Comparison of ENCODE assay signal across 8 cellular contexts in the genomic region with DNA sequence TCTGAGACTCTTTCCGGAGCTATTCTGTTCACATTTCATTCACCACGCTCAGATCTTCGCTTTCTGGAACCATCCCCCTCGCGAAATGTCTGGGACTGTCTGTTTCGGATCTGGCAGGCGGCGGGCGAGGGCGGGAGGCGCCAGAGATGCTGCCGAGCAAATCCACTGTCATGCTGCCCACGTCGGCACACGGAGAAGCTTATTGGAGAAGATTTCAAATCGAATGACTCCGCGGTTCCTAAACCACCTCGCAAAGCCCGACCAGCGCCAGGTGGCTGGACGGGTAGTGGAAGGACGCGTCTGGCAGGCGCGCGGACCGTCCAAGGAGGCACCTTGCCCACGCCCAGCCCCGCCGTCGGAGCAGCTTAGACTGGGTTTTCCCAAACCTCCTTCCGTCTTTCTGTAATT. TPM values are rescaled to one million over a fixed set of nuclear protein-coding genes. Genes with fewer than 3 reads are reported as not detected.
A peak's percentile ranks its signal among the peaks of the same experiment; 100 is the strongest.
DNase-seq lines count a peak whose midpoint lies in the region; ATAC-seq and TF ChIP-seq lines count a peak whose summit lies in the region.

No MANE protein-coding gene starts in this region.

- peak overlapping the region; percentile 94 for H3K4me3 Mint-ChIP-seq in mesothelial cell of epicardium

- DNase-seq in NCI-H146 (lab: John Stamatoyannopoulos, UW): peak; percentile 82
- peak; percentile 81 for DNase-seq in activated CD8-positive, alpha-beta memory T cell treated with anti-CD3 and anti-CD28 coated beads for 24 hours
- DNase-seq in epithelial cell of esophagus (ENCODE audit: low read depth): peak; percentile 78
- DNase-seq in mesothelial cell of epicardium (ENCODE audit: low spot score in 2 of 2, unreplicated experiment in 2 of 2): peak in 1 of 2 experiments; percentile 53
- DNase-seq in stimulated activated CD8-positive, alpha-beta memory T cell treated with anti-CD3 and anti-CD28 coated beads, Interleukin-4, amount 100 ng/mL, for 24 hours (ENCODE audit: low read depth): peak; percentile 49

- no peak for TF ChIP-seq CTCF in epithelial cell of esophagus (IDR thresholded peaks at IDR 0.05; ENCODE audit: insufficient read depth, low read depth, low read length, missing control alignments)
- TF ChIP-seq CTCF in mesothelial cell of epicardium (IDR thresholded peaks at IDR 0.05; ENCODE audit: unreplicated experiment): no peak

- H3K9me3 Mint-ChIP-seq in mesothelial cell of epicardium: no peaks in the 10 kb centered on the region

- ATAC-seq in HG03159 (IDR thresholded peaks at IDR 0.05; ENCODE audit: unreplicated experiment): no peak
- no peak for ATAC-seq in GM21619 (IDR thresholded peaks at IDR 0.05; ENCODE audit: unreplicated experiment)

- H3K27me3 Mint-ChIP-seq in mesothelial cell of epicardium (ENCODE audit: low read depth): peaks cover 58% of the 10 kb centered on the region

- H3K4me3 ChIP-seq in epithelial cell of esophagus (ENCODE audit: low read length): peak overlapping the region; percentile 52

- TF ChIP-seq POLR2A in GM10847 (IDR thresholded peaks at IDR 0.05; ENCODE audit: extremely low read depth, insufficient read length): peak; percentile 39

- peak overlapping the region; percentile 82 for H3K27ac Mint-ChIP-seq in mesothelial cell of epicardium

- no peaks in the 10 kb centered on the region for H3K36me3 Mint-ChIP-seq in mesothelial cell of epicardium

- H3K4me1 Mint-ChIP-seq in mesothelial cell of epicardium: peaks cover 27% of the 10 kb centered on the region

RNA-seq across cellular contexts. Expression of a gene that starts 1.6 kb away (rescaled TPM):
- 9.8 to 11.9 TPM (median 11.0 TPM) in 3 replicates for total RNA-seq in mesothelial cell of epicardium
